ENCODE assay signal across 2 cellular contexts in genomic region chrX:153549231-153549630, GRCh38.
"Had no signal": no experiment of that assay in that cellular context is flagged by ENCODE, and none has a peak within 500 bp of the region (broad histone marks: within the 10 kb centered on the region; RNA-seq: fewer than 3 reads in every experiment).

No MANE protein-coding gene starts in this region.

- DNase-seq: HCEC 1CT, IMR-90 had no signal
